In the genomic region with DNA sequence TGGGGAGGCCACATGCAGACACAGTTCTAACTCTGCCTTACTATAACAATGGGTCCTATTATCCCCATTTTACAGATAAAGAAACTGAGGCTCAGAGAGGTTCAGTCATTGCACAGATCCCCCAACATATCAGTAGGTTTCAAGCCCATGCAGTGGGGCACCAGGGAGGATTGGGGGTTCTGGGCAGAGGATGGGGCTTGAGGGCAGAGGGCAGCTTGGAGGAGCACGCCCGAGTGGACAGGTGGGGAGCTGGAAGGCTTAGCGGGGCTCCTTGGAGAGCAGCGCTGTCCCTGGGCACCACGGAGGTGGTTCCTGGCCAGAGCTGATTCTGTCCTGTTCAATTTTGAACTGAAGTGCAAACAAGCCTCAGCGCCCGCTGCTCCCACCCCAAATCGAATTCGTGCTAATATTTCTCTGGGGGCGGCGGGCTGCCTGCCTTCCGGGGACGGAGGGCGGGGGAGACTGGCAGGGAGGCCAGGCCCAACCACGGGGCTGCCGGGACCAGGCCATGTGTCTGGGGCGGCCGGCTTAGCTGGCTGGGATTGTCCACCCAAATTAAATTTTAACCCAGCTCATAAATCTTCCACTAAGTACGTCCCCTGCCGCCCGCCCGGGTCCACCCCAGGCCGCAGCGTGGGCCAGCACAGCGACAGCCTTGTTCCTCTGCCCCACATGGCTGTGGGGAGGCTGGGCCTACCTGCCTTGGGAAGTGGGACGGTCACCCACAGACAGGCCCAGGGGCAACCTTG, we compare ENCODE assay signal across 17 cellular contexts. TPM values are rescaled to one million over a fixed set of nuclear protein-coding genes. Genes with fewer than 3 reads are reported as not detected.
A peak's percentile ranks its signal among the peaks of the same experiment; 100 is the strongest.
DNase-seq lines count a peak whose midpoint lies in the region; ATAC-seq lines count a peak whose summit lies in the region.
"Had no signal": no experiment of that assay in that cellular context is flagged by ENCODE, and none has a peak within 500 bp of the region (broad histone marks: within the 10 kb centered on the region; RNA-seq: fewer than 3 reads in every experiment).

No MANE protein-coding gene starts in this region.

- no peak overlapping the region for H4K91ac ChIP-seq in neuronal stem cell (ENCODE audit: low read depth, low read length, poor library complexity)

- peak overlapping the region; percentile 5 for H2BK120ac ChIP-seq in neuronal stem cell (ENCODE audit: low read depth, low read length)

- no peak overlapping the region for H2AK5ac ChIP-seq in neuronal stem cell (ENCODE audit: low read depth, low read length)

- H3K4me1 ChIP-seq in neuronal stem cell (ENCODE audit: control insufficient read depth in 2 of 2, insufficient read depth in 1 of 2, low read depth in 1 of 2, low read length in 2 of 2) = peaks cover 11 to 20% of the 10 kb centered on the region in 2 donors

- H3K27ac ChIP-seq in KOPT-K1 (ENCODE audit: low read depth, low read length, poor library complexity, severe bottlenecking) (peak overlapping the region; percentile 20), neuronal stem cell (replicated peaks; ENCODE audit: low read length) (no peak overlapping the region)
- H3K27ac ChIP-seq: epithelial cell of prostate, lower lobe of right lung, tibial artery had no signal

- peak overlapping the region; percentile 76 for H3K18ac ChIP-seq in neuronal stem cell (ENCODE audit: low read length)

- H3K9ac ChIP-seq in neuronal stem cell (ENCODE audit: low read depth, low read length, poor library complexity) = no peak overlapping the region

- no peaks in the 10 kb centered on the region for H3K79me1 ChIP-seq in neuronal stem cell (ENCODE audit: low read depth, low read length)

- in situ Hi-C loops in ACHN (cut with HindIII; ENCODE audit: low pct_ligation_motif_present, low pct_unique_long_range_greater_than_20kb, low sequenced_read_pairs) = no loop called here

- H2BK12ac ChIP-seq in neuronal stem cell (ENCODE audit: low read length) = no peak overlapping the region

- H2BK15ac ChIP-seq in neuronal stem cell (ENCODE audit: low read length) = no peak overlapping the region

- ATAC-seq in GM21619 (IDR thresholded peaks at IDR 0.05; ENCODE audit: unreplicated experiment) = no peak
- no peak for ATAC-seq in GM21786 (IDR thresholded peaks at IDR 0.05; ENCODE audit: unreplicated experiment)
- no peak for ATAC-seq in GM19328 (IDR thresholded peaks at IDR 0.05; ENCODE audit: unreplicated experiment)
- ATAC-seq: lower lobe of right lung had no signal

- no peak overlapping the region for H2BK5ac ChIP-seq in neuronal stem cell (ENCODE audit: low read length)

- no peak overlapping the region for H3K4me2 ChIP-seq in neuronal stem cell (ENCODE audit: insufficient read depth, low read length, poor library complexity, severe bottlenecking)

- no peak overlapping the region for H3K14ac ChIP-seq in neuronal stem cell (ENCODE audit: low read length)

- no CpG with 5 or more reads among the region's 26 CpGs for WGBS in neuronal stem cell (ENCODE audit: extremely low coverage in 2 of 2, insufficient read length in 2 of 2, insufficient replicate concordance in 1 of 2), 2 donors

- no peak overlapping the region for H4K8ac ChIP-seq in neuronal stem cell (ENCODE audit: low read depth, low read length)

- peaks cover 0 to 8% (median 2%) of the 10 kb centered on the region in 3 experiments for H3K27me3 ChIP-seq in neuronal stem cell (ENCODE audit: control insufficient read depth in 3 of 3, insufficient read depth in 3 of 3, low read depth in 1 of 3, low read length in 3 of 3)
- H3K27me3 ChIP-seq: tibial artery had no signal

- no peak overlapping the region for H3K4ac ChIP-seq in neuronal stem cell (ENCODE audit: low read length)

- H3K9me3 ChIP-seq in KOPT-K1 (ENCODE audit: insufficient read depth, low read length, poor library complexity, severe bottlenecking) (no peaks in the 10 kb centered on the region), neuronal stem cell (replicated peaks in 1 of 2; ENCODE audit: control insufficient read depth in 2 of 2, insufficient read depth in 1 of 2, low read depth in 1 of 2, low read length in 2 of 2) (no peaks in the 10 kb centered on the region)
- H3K9me3 ChIP-seq: lower lobe of right lung, tibial artery had no signal

- H2AFZ ChIP-seq in neuronal stem cell (ENCODE audit: low read length) = no peak overlapping the region

- no peak overlapping the region for H3K4me3 ChIP-seq in neuronal stem cell (ENCODE audit: low read length in 2 of 2)
- H3K4me3 ChIP-seq: lower lobe of right lung, tibial artery had no signal

- H3K23ac ChIP-seq in neuronal stem cell (ENCODE audit: low read depth, low read length, poor library complexity) = peak overlapping the region; percentile 39

- H3K36me3 ChIP-seq in KOPT-K1 (ENCODE audit: insufficient read depth, low read length) (no peaks in the 10 kb centered on the region), neuronal stem cell (replicated peaks in 1 of 2; ENCODE audit: control insufficient read depth in 2 of 2, insufficient read depth in 2 of 2, low read length in 2 of 2) (no peaks in the 10 kb centered on the region)
- H3K36me3 ChIP-seq: lower lobe of right lung, tibial artery had no signal

- peak; percentile 72 for DNase-seq in ACHN
- DNase-seq in glomerular visceral epithelial cell (ENCODE audit: extremely low spot score) = peak; percentile 44
- DNase-seq in neuronal stem cell (ENCODE audit: low spot score) = no peak
- no peak for DNase-seq in NCI-H187 (lab: John Stamatoyannopoulos, UW)
- DNase-seq: activated CD4-positive, alpha-beta T cell treated with anti-CD3 and anti-CD28 coated beads for 48 hours; KG1; lower lobe of right lung; MV-4-11; NCI-H1694 treated with DMSO at 0.1 percent for 48 hours; retina; stimulated activated CD4-positive, alpha-beta T cell treated with anti-CD3 and anti-CD28 coated beads, Interleukin-12 subunit alpha, Interleukin-12 subunit beta, amount 100 ng/mL, for 4 hours; tibial artery had no signal

RNA-seq across cellular contexts. Expression of a gene that starts 49.4 kb away (rescaled TPM):
- 0.88 TPM for polyA plus RNA-seq in neuronal stem cell (2013, experiment 1 of 2)
- polyA plus RNA-seq in neuronal stem cell (2013, experiment 2 of 2) = 0.94 TPM

Comparison
In these comparisons a context has a peak if more than half of its experiments do, and no peak if none do; other contexts are left out.
1. DNase-seq: peak in ACHN (single experiment) and glomerular visceral epithelial cell (single experiment); none in neuronal stem cell (single experiment) and NCI-H187 (0 of 2).